In the genomic region with DNA sequence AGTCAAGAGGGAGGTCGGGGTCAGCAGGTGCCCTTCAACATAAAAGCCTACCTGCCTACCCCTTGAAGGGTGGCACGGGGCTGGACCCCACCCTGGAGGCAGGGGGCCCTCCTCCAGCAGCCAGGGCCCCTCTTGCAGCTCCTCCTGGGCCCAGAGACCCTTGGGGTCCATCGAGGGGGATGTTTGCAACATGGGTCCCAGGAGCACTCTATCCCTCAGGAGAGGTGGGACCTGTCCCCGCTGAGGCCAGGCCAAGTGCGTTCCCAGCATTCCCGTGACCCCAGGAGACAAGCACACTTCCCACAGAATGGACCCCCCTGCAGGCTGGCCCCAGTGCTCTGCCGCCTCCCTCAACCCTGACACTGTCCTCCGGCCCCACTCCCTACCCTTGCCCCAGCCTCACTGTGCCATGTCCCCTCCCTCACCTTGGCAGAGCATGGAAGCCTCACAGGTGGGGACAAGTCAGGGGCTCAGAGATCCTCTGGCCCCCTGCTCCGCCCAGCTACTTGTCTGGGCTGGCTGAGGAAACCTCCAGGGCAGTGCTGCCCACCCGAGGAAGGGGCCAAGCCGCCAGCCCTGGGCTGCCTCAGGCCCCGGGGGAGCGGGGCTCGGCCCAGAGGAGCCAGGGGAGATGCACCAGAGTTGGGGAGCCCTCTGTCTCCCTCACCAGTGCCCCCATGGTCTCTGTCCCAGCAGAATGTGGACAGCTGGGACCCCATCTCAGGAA, we compare ENCODE assay signal across 10 cellular contexts. TPM values are rescaled to one million over a fixed set of nuclear protein-coding genes. Genes with fewer than 3 reads are reported as not detected.
DNase-seq lines count a peak whose midpoint lies in the region; ATAC-seq and TF ChIP-seq lines count a peak whose summit lies in the region.
"Had no signal": no experiment of that assay in that cellular context is flagged by ENCODE, and none has a peak within 500 bp of the region (broad histone marks: within the 10 kb centered on the region; RNA-seq: fewer than 3 reads in every experiment).

No MANE protein-coding gene starts in this region.

- in situ Hi-C loops in KBM-7 (cut with MboI; ENCODE audit: low pct_unique_long_range_greater_than_20kb, low sequenced_read_pairs): no loop called here

- H3K4me1 ChIP-seq in BLaER1 (peaks cover 76% of the 10 kb centered on the region), osteoblast (ENCODE audit: insufficient read depth, low read length) (peaks cover 34% of the 10 kb centered on the region)

- peaks cover 8% of the 10 kb centered on the region for H3K4me1 Mint-ChIP-seq in T-helper 17 cell

- no peaks in the 10 kb centered on the region for H3K27me3 ChIP-seq in BLaER1
- H3K27me3 ChIP-seq in osteoblast (ENCODE audit: insufficient read depth, low read length): no peaks in the 10 kb centered on the region

- H3K4me3 Mint-ChIP-seq in T-helper 17 cell: peak overlapping the region; percentile 71

- peak overlapping the region; percentile 43 for H3K27ac Mint-ChIP-seq in T-helper 17 cell

- H3K36me3 ChIP-seq in BLaER1 (peaks cover 46% of the 10 kb centered on the region), osteoblast (ENCODE audit: insufficient read depth, low read length) (peaks cover 10% of the 10 kb centered on the region)

- H3K27ac ChIP-seq in BLaER1 (no peak overlapping the region), osteoblast (ENCODE audit: low read depth, low read length) (no peak overlapping the region)

- ATAC-seq in T-helper 17 cell (no peak), HG03139 (IDR thresholded peaks at IDR 0.05; ENCODE audit: unreplicated experiment) (no peak)
- ATAC-seq: stimulated activated naive CD8-positive, alpha-beta T cell treated with anti-CD3 and anti-CD28 coated beads, Interleukin-15, amount 100 ng/mL, for 72 hours had no signal

- no peaks in the 10 kb centered on the region for H3K36me3 Mint-ChIP-seq in T-helper 17 cell (ENCODE audit: low read depth)

- H3K4me3 ChIP-seq in BLaER1: peak overlapping the region; percentile 95; the same call in 1 of the 2 replicates
- H3K4me3 ChIP-seq in fibroblast of the aortic adventitia (ENCODE audit: low read depth, low read length): peak overlapping the region; percentile 82
- H3K4me3 ChIP-seq in osteoblast (ENCODE audit: insufficient read depth, low read length): peak overlapping the region; percentile 87

- H3K9ac ChIP-seq in BLaER1: peak overlapping the region; percentile 92

- no peaks in the 10 kb centered on the region for H3K27me3 Mint-ChIP-seq in T-helper 17 cell
- H3K27me3 Mint-ChIP-seq: stimulated activated naive CD8-positive, alpha-beta T cell treated with anti-CD3 and anti-CD28 coated beads, Interleukin-15, amount 100 ng/mL, for 72 hours had no signal

- H4K20me1 ChIP-seq in BLaER1 (peaks cover 66% of the 10 kb centered on the region), osteoblast (ENCODE audit: insufficient read depth, low read length) (peaks cover 58% of the 10 kb centered on the region)

- DNase-seq in T-helper 17 cell (peak in 1 of 3 donors; percentile 4), fibroblast of the aortic adventitia (ENCODE audit: low read depth) (no peak), osteoblast (ENCODE audit: insufficient read length, low spot score, missing footprints) (peak; percentile 49), SKM-1 (lab: John Stamatoyannopoulos, UW; ENCODE audit: unreplicated experiment) (no peak), germinal center (ENCODE audit: low spot score) (no peak), KBM-7 (no peak)
- DNase-seq: NCI-H2029 had no signal

- H3K9me3 ChIP-seq in BLaER1 (no peaks in the 10 kb centered on the region), T-helper 17 cell (ENCODE audit: control insufficient read depth, low read length, poor library complexity, severe bottlenecking) (no peaks in the 10 kb centered on the region), osteoblast (ENCODE audit: low read depth, low read length) (no peaks in the 10 kb centered on the region)

- peaks cover 58% of the 10 kb centered on the region for H3K79me2 ChIP-seq in osteoblast (ENCODE audit: insufficient read depth, low read length)

- peak overlapping the region; percentile 98 for H3K4me2 ChIP-seq in BLaER1
- peak overlapping the region; percentile 93 for H3K4me2 ChIP-seq in osteoblast (ENCODE audit: insufficient read depth, low read length)

- H2AFZ ChIP-seq in osteoblast (ENCODE audit: low read length): no peak overlapping the region

- TF ChIP-seq CTCF in fibroblast of the aortic adventitia (IDR thresholded peaks at IDR 0.05; ENCODE audit: insufficient read depth, low read length): no peak
- no peak for TF ChIP-seq CTCF in osteoblast (IDR thresholded peaks at IDR 0.05; ENCODE audit: extremely low read depth, low read depth, low read length)

RNA-seq across cellular contexts. Expression of a gene that starts 2.2 kb away (rescaled TPM):
- total RNA-seq in T-helper 17 cell (100 to 1,000 TPM in 1 of 2 donors, 10 to 100 TPM in 1; 81.4 to 100 TPM), fibroblast of the aortic adventitia (ENCODE audit: low replicate concordance) (43.5 and 73.5 TPM in 2 replicates), osteoblast (53.3 and 56.8 TPM in 2 replicates)

RNA-seq across cellular contexts. Expression of a gene that starts 17.8 kb away (rescaled TPM):
- total RNA-seq in T-helper 17 cell: 10 to 100 TPM; 78.5 to 94.5 TPM
- total RNA-seq in fibroblast of the aortic adventitia (ENCODE audit: low replicate concordance): 18.9 and 28.0 TPM in 2 replicates
- total RNA-seq in osteoblast: 8.7 and 9.7 TPM in 2 replicates

RNA-seq across cellular contexts. Expression of a gene that starts 17.8 kb away (rescaled TPM):
- total RNA-seq in T-helper 17 cell: 1 to 10 TPM; 2.8 to 3.9 TPM
- 3.7 and 4.9 TPM in 2 replicates for total RNA-seq in fibroblast of the aortic adventitia (ENCODE audit: low replicate concordance)
- total RNA-seq in osteoblast: 2.9 and 4.1 TPM in 2 replicates
